ENCODE assay signal across 16 cellular contexts in genomic region chr4:170134821-170135220, GRCh38. TPM values are rescaled to one million over a fixed set of nuclear protein-coding genes. Genes with fewer than 3 reads are reported as not detected.
DNase-seq lines count a peak whose midpoint lies in the region; TF ChIP-seq lines count a peak whose summit lies in the region.
"Had no signal": no experiment of that assay in that cellular context is flagged by ENCODE, and none has a peak within 500 bp of the region (broad histone marks: within the 10 kb centered on the region; RNA-seq: fewer than 3 reads in every experiment).

No MANE protein-coding gene starts in this region.

- peaks cover 6% of the 10 kb centered on the region for H3K4me1 Mint-ChIP-seq in nephron progenitor cell
- H3K4me1 Mint-ChIP-seq: CD14-positive monocyte had no signal

- peak overlapping the region; percentile 66 for H3K27ac Mint-ChIP-seq in nephron progenitor cell
- H3K27ac Mint-ChIP-seq: CD14-positive monocyte; CD8-positive, alpha-beta T cell; HFFc6 had no signal

- WGBS in sigmoid colon, 2 donors: 31 to 70% methylated on average over 2 of the region's 2 CpGs

- peaks cover 13% of the 10 kb centered on the region for H3K27me3 Mint-ChIP-seq in nephron progenitor cell (ENCODE audit: low read depth, poor library complexity)

- H3K27me3 ChIP-seq in BE2C: no peaks in the 10 kb centered on the region
- H3K27me3 ChIP-seq in sigmoid colon: no peaks in the 10 kb centered on the region

- H3K4me3 Mint-ChIP-seq in nephron progenitor cell: no peak overlapping the region
- H3K4me3 Mint-ChIP-seq: CD14-positive monocyte; CD8-positive, alpha-beta T cell; HFFc6 had no signal

- TF ChIP-seq RAD21 in Ishikawa (IDR thresholded peaks at IDR 0.05; ENCODE audit: low read depth): no peak

- no peak overlapping the region for H3K27ac ChIP-seq in sigmoid colon
- H3K27ac ChIP-seq in caudate nucleus (ENCODE audit: low read depth, low read length): no peak overlapping the region
- H3K27ac ChIP-seq: A549, HL-60 had no signal

- H3K9me3 ChIP-seq in BE2C: no peaks in the 10 kb centered on the region
- H3K9me3 ChIP-seq in sigmoid colon: peaks cover 0 to 18% (median under 1%) of the 10 kb centered on the region in 4 donors

- H3K36me3 Mint-ChIP-seq in nephron progenitor cell (ENCODE audit: low read depth): peaks cover 9% of the 10 kb centered on the region
- H3K36me3 Mint-ChIP-seq: CD14-positive monocyte; CD8-positive, alpha-beta T cell had no signal

- TF ChIP-seq CTCF in BE2C (IDR thresholded peaks at IDR 0.05; ENCODE audit: low read depth, low read length): no peak
- TF ChIP-seq CTCF in nephron progenitor cell (IDR thresholded peaks at IDR 0.05): no peak
- no peak for TF ChIP-seq CTCF in sigmoid colon (IDR thresholded peaks at IDR 0.05)

- H3K4me1 ChIP-seq in BE2C (no peaks in the 10 kb centered on the region), sigmoid colon (no peaks in the 10 kb centered on the region)
- H3K4me1 ChIP-seq: A549, HAP-1 had no signal

- H3K9me3 Mint-ChIP-seq in nephron progenitor cell: peaks cover 42% of the 10 kb centered on the region

- intact Hi-C loops in sigmoid colon (cut with DNase I): no loop called here

- TF ChIP-seq EP300 in Ishikawa (IDR thresholded peaks at IDR 0.05; ENCODE audit: borderline replicate concordance): no peak
- no peak for TF ChIP-seq EP300 in sigmoid colon (IDR thresholded peaks at IDR 0.05)

- DNase-seq in BE2C (peak; percentile 44), SHP77 (lab: John Stamatoyannopoulos, UW) (peak; percentile 26 to 45), nephron progenitor cell (no peak), T-helper 1 cell (no peak), sigmoid colon (no peak), caudate nucleus (lab: John Stamatoyannopoulos, UW) (no peak)
- DNase-seq: CD8-positive, alpha-beta T cell; COR-L47; DMS53; GF-D8; HFFc6 had no signal

- no peaks in the 10 kb centered on the region for H3K36me3 ChIP-seq in BE2C
- no peaks in the 10 kb centered on the region for H3K36me3 ChIP-seq in sigmoid colon
- H3K36me3 ChIP-seq: HAP-1 had no signal

- no peak for TF ChIP-seq POLR2A in sigmoid colon (IDR thresholded peaks at IDR 0.05)

- H3K4me3 ChIP-seq in BE2C (ENCODE audit: low read depth, low read length): no peak overlapping the region
- H3K4me3 ChIP-seq in sigmoid colon: no peak overlapping the region
- H3K4me3 ChIP-seq: A549, HAP-1 had no signal

TF ChIP-seq in Ishikawa, 13 proteins besides CTCF, POLR2A, EP300 and RAD21:
- TF ChIP-seq TAF1 (IDR thresholded peaks at IDR 0.05; ENCODE audit: low read depth) (no peak), EGR1 (IDR thresholded peaks at IDR 0.05) (no peak), YY1 (IDR thresholded peaks at IDR 0.05; ENCODE audit: low read depth) (0 out of 2 replicates have a peak, but pooled peaks have one; percentile 16), CREB1 (IDR thresholded peaks at IDR 0.05; ENCODE audit: low read depth) (no peak), NFIC (IDR thresholded peaks at IDR 0.05) (no peak), CEBPB (IDR thresholded peaks at IDR 0.05) (no peak), MAX (IDR thresholded peaks at IDR 0.05) (no peak)

RNA-seq across cellular contexts. Expression of gene AADAT, which starts 45.1 kb away (rescaled TPM):
- polyA plus RNA-seq in BE2C (2012; ENCODE audit: insufficient read depth, insufficient read length, low read depth): 12.2 TPM
- 10 to 100 TPM in 2 of 4 donors, 1 to 10 TPM in 2; 4.3 to 12.7 (median 7.6) TPM for total RNA-seq in sigmoid colon
- 1 to 10 TPM in 2 of 3 donors, under 1 TPM in 1; 0.92 to 3.6 (median 2.6) TPM for polyA plus RNA-seq in sigmoid colon
- total RNA-seq: CD8-positive, alpha-beta T cell had no signal
- polyA plus RNA-seq: CD14-positive monocyte had no signal

Comparison
In these comparisons a context has a peak if more than half of its experiments do, and no peak if none do; other contexts are left out.
1. DNase-seq: peak in BE2C (single experiment) and SHP77 (2 of 2); none in nephron progenitor cell (single experiment), T-helper 1 cell (0 of 5), sigmoid colon (single experiment) and caudate nucleus (0 of 61).